In genomic region chr9:104969116-104969515, GRCh38 we compare ENCODE assay signal across 9 cellular contexts. TPM values are rescaled to one million over a fixed set of nuclear protein-coding genes. Genes with fewer than 3 reads are reported as not detected.
DNase-seq lines count a peak whose midpoint lies in the region; ATAC-seq and TF ChIP-seq lines count a peak whose summit lies in the region.
"Had no signal": no experiment of that assay in that cellular context is flagged by ENCODE, and none has a peak within 500 bp of the region (broad histone marks: within the 10 kb centered on the region; RNA-seq: fewer than 3 reads in every experiment).

No MANE protein-coding gene starts in this region.

- no peak for DNase-seq in Calu3
- no peak for DNase-seq in T-cell
- DNase-seq in osteoblast (ENCODE audit: insufficient read length, low spot score, missing footprints) = no peak
- DNase-seq in glomerular visceral epithelial cell (ENCODE audit: extremely low spot score) = no peak
- DNase-seq in GM10248 (ENCODE audit: extremely low spot score) = no peak
- DNase-seq in AG08395 (ENCODE audit: low spot score) = no peak
- DNase-seq: NCI-H1092 treated with DMSO at 0.1 percent for 48 hours had no signal

- no peaks in the 10 kb centered on the region for H3K4me1 Mint-ChIP-seq in Calu3 (ENCODE audit: low read depth, unreplicated experiment)
- H3K4me1 Mint-ChIP-seq in T-cell = peaks cover 16 to 38% (median 22%) of the 10 kb centered on the region in 3 donors

- TF ChIP-seq EP300 in gastroesophageal sphincter (IDR thresholded peaks at IDR 0.05) = no peak

- no peak for ATAC-seq in T-cell (replicated peaks in 1 of 4)
- peak; percentile 3 for ATAC-seq in gastroesophageal sphincter
- no peak for ATAC-seq in GM18505 (IDR thresholded peaks at IDR 0.05; ENCODE audit: unreplicated experiment)

- 40 to 62% methylated on average over 1 to 3 of the region's 4 CpGs for WGBS in gastroesophageal sphincter (ENCODE audit: low coverage in 1 of 2), 2 donors

- peak overlapping the region; percentile 98 for H3K4me2 ChIP-seq in osteoblast (ENCODE audit: insufficient read depth, low read length)

- intact Hi-C loops in Calu3 (cut with micrococcal nuclease; ENCODE audit: unreplicated experiment) = loop anchor here (10.0 kb wide), 1 partner anchor 186 kb away; no protein-coding TSS in a partner anchor

- H3K79me2 ChIP-seq in osteoblast (ENCODE audit: insufficient read depth, low read length) = no peaks in the 10 kb centered on the region

- H3K27ac ChIP-seq in gastroesophageal sphincter (peak overlapping the region; percentile 79 to 96 (median 92)), osteoblast (ENCODE audit: low read depth, low read length) (peak overlapping the region; percentile 97)

- TF ChIP-seq CTCF in Calu3 (IDR thresholded peaks at IDR 0.05; ENCODE audit: unreplicated experiment) = no peak
- no peak for TF ChIP-seq CTCF in gastroesophageal sphincter (IDR thresholded peaks at IDR 0.05)
- no peak for TF ChIP-seq CTCF in osteoblast (IDR thresholded peaks at IDR 0.05; ENCODE audit: extremely low read depth, low read depth, low read length)
- no peak for TF ChIP-seq CTCF in GM10248 (IDR thresholded peaks at IDR 0.05; ENCODE audit: control extremely low read depth, extremely low read depth, low read depth, missing control alignments)

- H3K27me3 ChIP-seq in gastroesophageal sphincter (no peaks in the 10 kb centered on the region), osteoblast (ENCODE audit: insufficient read depth, low read length) (no peaks in the 10 kb centered on the region)

- peak overlapping the region; percentile 80 for H3K4me3 Mint-ChIP-seq in Calu3 (ENCODE audit: low read depth, unreplicated experiment)
- peak overlapping the region; percentile 89 to 92 (median 90) for H3K4me3 Mint-ChIP-seq in T-cell

- H3K9me3 ChIP-seq in gastroesophageal sphincter = no peaks in the 10 kb centered on the region
- no peaks in the 10 kb centered on the region for H3K9me3 ChIP-seq in osteoblast (ENCODE audit: low read depth, low read length)

- H3K27ac Mint-ChIP-seq in Calu3 (ENCODE audit: unreplicated experiment) (no peak overlapping the region), T-cell (peak overlapping the region in 1 of 2 donors; percentile 42)

- H3K27me3 Mint-ChIP-seq in Calu3 (ENCODE audit: unreplicated experiment) (peaks cover 33% of the 10 kb centered on the region), T-cell (peaks cover 3 to 6% of the 10 kb centered on the region in 2 donors)

- H4K20me1 ChIP-seq in osteoblast (ENCODE audit: insufficient read depth, low read length) = no peaks in the 10 kb centered on the region

- H3K4me3 ChIP-seq in gastroesophageal sphincter (peak overlapping the region in 1 of 2 donors; percentile 65), osteoblast (ENCODE audit: insufficient read depth, low read length) (peak overlapping the region; percentile 99)

- POLR2A ChIA-PET in T-cell (lab: Charles Lee) (no interaction called here), GM10248 (lab: Yijun Ruan, JAX) (interaction anchor here (0.6 kb wide), 1 partner anchor 100 kb away, joined by 5 read pairs; no protein-coding TSS in a partner anchor)

- peaks cover 11% of the 10 kb centered on the region for H3K36me3 Mint-ChIP-seq in Calu3 (ENCODE audit: insufficient read depth, unreplicated experiment)
- H3K36me3 Mint-ChIP-seq in T-cell = no peaks in the 10 kb centered on the region

- peaks cover 7 to 38% (median 19%) of the 10 kb centered on the region in 3 donors for H3K4me1 ChIP-seq in gastroesophageal sphincter
- H3K4me1 ChIP-seq in osteoblast (ENCODE audit: insufficient read depth, low read length) = peaks cover 14% of the 10 kb centered on the region

- CTCF ChIA-PET in Calu3 (lab: Charles Lee) (no interaction called here), T-cell (lab: Charles Lee) (interaction anchor here in 1 of 2 donors (0.7 kb wide), 1 partner anchor 21 kb away, joined by 3 read pairs; no protein-coding TSS in a partner anchor), GM10248 (lab: Yijun Ruan, JAX) (interaction anchor here (1.5 to 2.1 kb wide), 3 partner anchors 10 to 42 kb away, joined by 5 to 6 read pairs (median 5); no protein-coding TSS in a partner anchor)

- BruUV-seq in Calu3 (replicated peaks; lab: Mats Ljungman, UMichigan) = no TSS peak

- H3K36me3 ChIP-seq in gastroesophageal sphincter = no peaks in the 10 kb centered on the region
- H3K36me3 ChIP-seq in osteoblast (ENCODE audit: insufficient read depth, low read length) = no peaks in the 10 kb centered on the region

- peak overlapping the region; percentile 99 for H2AFZ ChIP-seq in osteoblast (ENCODE audit: low read length)

- no peak for TF ChIP-seq POLR2A in gastroesophageal sphincter (IDR thresholded peaks at IDR 0.05)
- no peak for TF ChIP-seq POLR2A in GM18505 (IDR thresholded peaks at IDR 0.05; ENCODE audit: borderline replicate concordance, extremely low read depth, insufficient read depth, insufficient read length)

- no peaks in the 10 kb centered on the region for H3K9me3 Mint-ChIP-seq in Calu3 (ENCODE audit: low read depth, unreplicated experiment)
- no peaks in the 10 kb centered on the region for H3K9me3 Mint-ChIP-seq in T-cell

RNA-seq across cellular contexts. Expression of gene ABCA1, which starts 41.2 kb away (rescaled TPM):
- total RNA-seq in Calu3 (2022) = 0.76 and 0.78 TPM in 2 replicates
- 1 to 10 TPM in 2 of 5 donors, under 1 TPM in 3; 0.41 to 4.7 (median 0.62) TPM for total RNA-seq in T-cell
- total RNA-seq in gastroesophageal sphincter = 10 to 100 TPM; 46.2 to 91.5 (median 64.9) TPM
- total RNA-seq in osteoblast = 50.1 and 73.1 TPM in 2 replicates
